23 cellular contexts compared by ENCODE assay signal in genomic region chr9:120694559-120694958, GRCh38. TPM values are rescaled to one million over a fixed set of nuclear protein-coding genes. Genes with fewer than 3 reads are reported as not detected.
DNase-seq lines count a peak whose midpoint lies in the region; ATAC-seq and TF ChIP-seq lines count a peak whose summit lies in the region.
"Had no signal": no experiment of that assay in that cellular context is flagged by ENCODE, and none has a peak within 500 bp of the region (broad histone marks: within the 10 kb centered on the region; RNA-seq: fewer than 3 reads in every experiment).

No MANE protein-coding gene starts in this region.

- no peak overlapping the region for H2AFZ ChIP-seq in PC-9

- H3K9me3 ChIP-seq in PC-9 (ENCODE audit: insufficient read depth, low read depth): peaks cover 6% of the 10 kb centered on the region; the same call in 1 of the 2 replicates
- H3K9me3 ChIP-seq in SJCRH30 (replicated peaks): no peaks in the 10 kb centered on the region
- H3K9me3 ChIP-seq: heart left ventricle had no signal

- ATAC-seq in activated CD8-positive, alpha-beta T cell treated with anti-CD3 and anti-CD28 coated beads for 36 hours: peak; percentile 77
- no peak for ATAC-seq in activated CD8-positive, alpha-beta T cell treated with anti-CD3 and anti-CD28 coated beads, Interleukin-2, amount 10 ng/mL, durations not matched to agents 7 days and 5 days
- peak; percentile 41 for ATAC-seq in HG02678 (IDR thresholded peaks at IDR 0.05; ENCODE audit: unreplicated experiment)
- peak; percentile 82 for ATAC-seq in stimulated activated naive CD8-positive, alpha-beta T cell treated with anti-CD3 and anti-CD28 coated beads, Interleukin-15, Interleukin-2, amounts not matched to agents 100 U/mL and 50 U/mL, for 24 hours
- no peak for ATAC-seq in GM18520 (IDR thresholded peaks at IDR 0.05; ENCODE audit: unreplicated experiment)
- ATAC-seq: heart left ventricle, left ventricle myocardium superior had no signal

- H3K4me1 Mint-ChIP-seq in activated CD8-positive, alpha-beta T cell treated with anti-CD3 and anti-CD28 coated beads for 36 hours (ENCODE audit: low read depth): peaks cover 28% of the 10 kb centered on the region
- peaks cover 26% of the 10 kb centered on the region for H3K4me1 Mint-ChIP-seq in activated CD8-positive, alpha-beta T cell treated with anti-CD3 and anti-CD28 coated beads, Interleukin-2, amount 10 ng/mL, durations not matched to agents 7 days and 5 days (ENCODE audit: low read depth)

- H4K20me1 ChIP-seq in PC-9 (ENCODE audit: insufficient read depth): no peaks in the 10 kb centered on the region

- H3K4me1 ChIP-seq in PC-9 (replicated peaks; ENCODE audit: insufficient read depth): peaks cover 24% of the 10 kb centered on the region
- H3K4me1 ChIP-seq in SJCRH30: peaks cover 1% of the 10 kb centered on the region; the same call in 1 of the 2 replicates

- no peak for DNase-seq in activated CD8-positive, alpha-beta T cell treated with anti-CD3 and anti-CD28 coated beads for 36 hours
- no peak for DNase-seq in activated CD8-positive, alpha-beta T cell treated with anti-CD3 and anti-CD28 coated beads, Interleukin-2, amount 10 ng/mL, durations not matched to agents 7 days and 5 days
- DNase-seq in PC-9 (peak in 1 of 2 experiments; percentile 34), SJCRH30 (no peak), AG20443 (ENCODE audit: low spot score) (no peak)
- DNase-seq in stimulated activated naive CD8-positive, alpha-beta T cell treated with anti-CD3 and anti-CD28 coated beads, Interleukin-15, Interleukin-2, amounts not matched to agents 100 U/mL and 50 U/mL, for 24 hours: no peak
- DNase-seq: activated CD4-positive, alpha-beta T cell treated with anti-CD3 and anti-CD28 coated beads, Interleukin-2, amount 10 ng/mL, durations not matched to agents 7 days and 5 days; CD4-positive, CD25-positive, alpha-beta regulatory T cell; cortex of kidney; GF-D8; GOT3; heart left ventricle; immature natural killer cell; left ventricle myocardium superior; NCI-H2029; NCI-H446 treated with DMSO at 0.1 percent for 48 hours; NK-92 treated with Interleukin-12 subunit alpha and Interleukin-12 subunit beta, amount 100 ng/mL, for 24 hours; retina; RPMI8226; stimulated activated CD8-positive, alpha-beta memory T cell treated with anti-CD3 and anti-CD28 coated beads, Interleukin-4, amount 100 ng/mL, for 48 hours had no signal

- H3K4me3 Mint-ChIP-seq in activated CD8-positive, alpha-beta T cell treated with anti-CD3 and anti-CD28 coated beads for 36 hours: no peak overlapping the region
- no peak overlapping the region for H3K4me3 Mint-ChIP-seq in activated CD8-positive, alpha-beta T cell treated with anti-CD3 and anti-CD28 coated beads, Interleukin-2, amount 10 ng/mL, durations not matched to agents 7 days and 5 days
- H3K4me3 Mint-ChIP-seq: activated CD4-positive, alpha-beta T cell treated with anti-CD3 and anti-CD28 coated beads, Interleukin-2, amount 10 ng/mL, durations not matched to agents 7 days and 5 days; brain; CD4-positive, CD25-positive, alpha-beta regulatory T cell; immature natural killer cell had no signal

- H3K79me2 ChIP-seq in PC-9 (ENCODE audit: low read depth): peaks cover 94% of the 10 kb centered on the region

- peaks cover 51% of the 10 kb centered on the region for H3K36me3 ChIP-seq in PC-9 (ENCODE audit: low read depth)
- H3K36me3 ChIP-seq in SJCRH30: no peaks in the 10 kb centered on the region
- H3K36me3 ChIP-seq: heart left ventricle had no signal

- no peak overlapping the region for H3K4me2 ChIP-seq in PC-9

- no peaks in the 10 kb centered on the region for H3K36me3 Mint-ChIP-seq in activated CD8-positive, alpha-beta T cell treated with anti-CD3 and anti-CD28 coated beads for 36 hours (ENCODE audit: low read depth)
- H3K36me3 Mint-ChIP-seq in activated CD8-positive, alpha-beta T cell treated with anti-CD3 and anti-CD28 coated beads, Interleukin-2, amount 10 ng/mL, durations not matched to agents 7 days and 5 days (ENCODE audit: low read depth): peaks cover 2% of the 10 kb centered on the region
- H3K36me3 Mint-ChIP-seq: brain; CD4-positive, CD25-positive, alpha-beta regulatory T cell; immature natural killer cell had no signal

- H3K27me3 ChIP-seq in PC-9 (ENCODE audit: insufficient read depth, low read depth) (no peaks in the 10 kb centered on the region), SJCRH30 (no peaks in the 10 kb centered on the region)
- H3K27me3 ChIP-seq: heart left ventricle had no signal

- intact Hi-C loops in activated CD8-positive, alpha-beta T cell treated with anti-CD3 and anti-CD28 coated beads for 36 hours (cut with micrococcal nuclease): no loop called here
- intact Hi-C loops in PC-9 (cut with micrococcal nuclease; ENCODE audit: unreplicated experiment): no loop called here

- H3K9me2 ChIP-seq in PC-9 (ENCODE audit: insufficient read depth): no peaks in the 10 kb centered on the region; the same call in 1 of the 2 replicates

- TF ChIP-seq CTCF in activated CD8-positive, alpha-beta T cell treated with anti-CD3 and anti-CD28 coated beads for 36 hours (IDR thresholded peaks at IDR 0.05): no peak
- no peak for TF ChIP-seq CTCF in PC-9 (conservative IDR thresholded peaks at IDR 0.05)

- H3K9me3 Mint-ChIP-seq in activated CD8-positive, alpha-beta T cell treated with anti-CD3 and anti-CD28 coated beads for 36 hours: no peaks in the 10 kb centered on the region
- H3K9me3 Mint-ChIP-seq in activated CD8-positive, alpha-beta T cell treated with anti-CD3 and anti-CD28 coated beads, Interleukin-2, amount 10 ng/mL, durations not matched to agents 7 days and 5 days (ENCODE audit: insufficient read depth): no peaks in the 10 kb centered on the region
- H3K9me3 Mint-ChIP-seq: activated CD4-positive, alpha-beta T cell treated with anti-CD3 and anti-CD28 coated beads, Interleukin-2, amount 10 ng/mL, durations not matched to agents 7 days and 5 days; brain; CD4-positive, CD25-positive, alpha-beta regulatory T cell; immature natural killer cell had no signal

- peak overlapping the region; percentile 6; the same call in 1 of the 2 replicates for H3K27ac ChIP-seq in PC-9
- no peak overlapping the region for H3K27ac ChIP-seq in SJCRH30

- H3K4me3 ChIP-seq in PC-9 (no peak overlapping the region), SJCRH30 (no peak overlapping the region)
- H3K4me3 ChIP-seq: heart left ventricle had no signal

- H3K27ac Mint-ChIP-seq in activated CD8-positive, alpha-beta T cell treated with anti-CD3 and anti-CD28 coated beads for 36 hours: no peak overlapping the region
- H3K27ac Mint-ChIP-seq in activated CD8-positive, alpha-beta T cell treated with anti-CD3 and anti-CD28 coated beads, Interleukin-2, amount 10 ng/mL, durations not matched to agents 7 days and 5 days: no peak overlapping the region
- H3K27ac Mint-ChIP-seq: activated CD4-positive, alpha-beta T cell treated with anti-CD3 and anti-CD28 coated beads, Interleukin-2, amount 10 ng/mL, durations not matched to agents 7 days and 5 days; brain; CD4-positive, CD25-positive, alpha-beta regulatory T cell had no signal

- CTCF ChIA-PET in activated CD8-positive, alpha-beta T cell treated with anti-CD3 and anti-CD28 coated beads for 36 hours (lab: Charles Lee): interaction anchor here (0.7 kb wide), 1 partner anchor 287 kb away, joined by 3 read pairs; no protein-coding TSS in a partner anchor
- CTCF ChIA-PET in activated CD8-positive, alpha-beta T cell treated with anti-CD3 and anti-CD28 coated beads, Interleukin-2, amount 10 ng/mL, durations not matched to agents 7 days and 5 days (lab: Charles Lee): no interaction called here
- CTCF ChIA-PET in PC-9 (lab: Charles Lee): no interaction called here

- H3K27me3 Mint-ChIP-seq in activated CD8-positive, alpha-beta T cell treated with anti-CD3 and anti-CD28 coated beads for 36 hours: no peaks in the 10 kb centered on the region
- no peaks in the 10 kb centered on the region for H3K27me3 Mint-ChIP-seq in activated CD8-positive, alpha-beta T cell treated with anti-CD3 and anti-CD28 coated beads, Interleukin-2, amount 10 ng/mL, durations not matched to agents 7 days and 5 days (ENCODE audit: low read depth)
- H3K27me3 Mint-ChIP-seq: activated CD4-positive, alpha-beta T cell treated with anti-CD3 and anti-CD28 coated beads, Interleukin-2, amount 10 ng/mL, durations not matched to agents 7 days and 5 days; brain had no signal

- POLR2A ChIA-PET in activated CD8-positive, alpha-beta T cell treated with anti-CD3 and anti-CD28 coated beads for 36 hours (lab: Charles Lee): interaction anchor here (0.8 kb wide), 1 partner anchor 20 kb away, joined by 3 read pairs; the partner anchor contains the start of gene MEGF9
- POLR2A ChIA-PET in activated CD8-positive, alpha-beta T cell treated with anti-CD3 and anti-CD28 coated beads, Interleukin-2, amount 10 ng/mL, durations not matched to agents 7 days and 5 days (lab: Charles Lee): no interaction called here
- POLR2A ChIA-PET in PC-9 (lab: Charles Lee; ENCODE audit: unreplicated experiment): interaction anchor here (0.7 kb wide), 1 partner anchor 36 kb away, joined by 3 read pairs; no protein-coding TSS in a partner anchor

- BruUV-seq in PC-9 (replicated peaks; lab: Mats Ljungman, UMichigan): no TSS peak

- H3F3A ChIP-seq in PC-9 (ENCODE audit: insufficient read depth, low read depth): peaks cover 16% of the 10 kb centered on the region

RNA-seq across cellular contexts. Expression of gene MEGF9, which starts 19.7 kb away (rescaled TPM):
- total RNA-seq in activated CD8-positive, alpha-beta T cell treated with anti-CD3 and anti-CD28 coated beads for 36 hours: 1 to 10 TPM; 3.0 to 3.2 TPM
- 1 to 10 TPM; 6.3 to 6.7 TPM for total RNA-seq in activated CD8-positive, alpha-beta T cell treated with anti-CD3 and anti-CD28 coated beads, Interleukin-2, amount 10 ng/mL, durations not matched to agents 7 days and 5 days
- 30.3 and 35.7 TPM in 2 replicates for total RNA-seq in PC-9 (2021)
- 10.1 and 12.8 TPM in 2 replicates for total RNA-seq in SJCRH30 (2014; rRNA removed; shearing (Covaris generic))

Comparison
In these comparisons a context has a peak if more than half of its experiments do, and no peak if none do; other contexts are left out.
1. ATAC-seq: peak in activated CD8-positive, alpha-beta T cell treated with anti-CD3 and anti-CD28 coated beads for 36 hours (single experiment), HG02678 (single experiment) and stimulated activated naive CD8-positive, alpha-beta T cell treated with anti-CD3 and anti-CD28 coated beads, Interleukin-15, Interleukin-2, amounts not matched to agents 100 U/mL and 50 U/mL, for 24 hours (single experiment); none in activated CD8-positive, alpha-beta T cell treated with anti-CD3 and anti-CD28 coated beads, Interleukin-2, amount 10 ng/mL, durations not matched to agents 7 days and 5 days (single experiment) and GM18520 (single experiment).